In the genomic region with DNA sequence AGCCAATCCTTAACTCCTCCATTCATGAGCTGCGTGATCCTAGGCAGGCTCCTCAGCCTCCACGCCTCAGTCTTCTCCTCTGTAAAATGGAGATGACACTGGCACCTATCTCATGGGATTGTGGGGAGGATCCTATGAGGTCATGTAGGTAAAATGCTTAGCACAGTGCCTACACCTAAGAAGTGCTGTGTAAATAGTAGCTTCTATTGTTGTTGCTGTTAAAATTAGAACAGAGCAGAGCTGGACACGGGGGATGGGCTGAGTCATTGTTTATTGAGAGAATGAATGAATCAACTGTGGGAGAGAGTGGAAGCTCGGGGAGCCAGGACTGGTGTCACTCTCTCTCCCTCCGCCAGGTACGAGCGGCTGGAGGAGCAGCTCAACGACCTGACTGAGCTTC, we compare ENCODE assay signal across 11 cellular contexts. TPM values are rescaled to one million over a fixed set of nuclear protein-coding genes. Genes with fewer than 3 reads are reported as not detected.
DNase-seq lines count a peak whose midpoint lies in the region; ATAC-seq, FAIRE-seq and TF ChIP-seq lines count a peak whose summit lies in the region.
"Had no signal": no experiment of that assay in that cellular context is flagged by ENCODE, and none has a peak within 500 bp of the region (broad histone marks: within the 10 kb centered on the region; RNA-seq: fewer than 3 reads in every experiment).

No MANE protein-coding gene starts in this region.

- no peaks in the 10 kb centered on the region for H3K9me3 Mint-ChIP-seq in activated T-helper 17 cell treated with anti-CD3 and anti-CD28 coated beads, Interleukin-2, amount 50 U/mL, for 72 hours
- H3K9me3 Mint-ChIP-seq in T-cell = no peaks in the 10 kb centered on the region
- H3K9me3 Mint-ChIP-seq: neural crest cell had no signal

- H3K4me3 Mint-ChIP-seq in activated T-helper 17 cell treated with anti-CD3 and anti-CD28 coated beads, Interleukin-2, amount 50 U/mL, for 72 hours = no peak overlapping the region
- H3K4me3 Mint-ChIP-seq in T-cell = no peak overlapping the region
- H3K4me3 Mint-ChIP-seq: neural crest cell had no signal

- WGBS in right cardiac atrium = 67% methylated on average over 8 of the region's 8 CpGs
- WGBS in aorta, 2 donors = 50 to 61% methylated on average over 8 of the region's 8 CpGs

- no peak overlapping the region for H3K4me3 ChIP-seq in right atrium auricular region
- no peak overlapping the region for H3K4me3 ChIP-seq in right cardiac atrium (ENCODE audit: low read length)
- no peak overlapping the region for H3K4me3 ChIP-seq in aorta (ENCODE audit: low read length in 2 of 2)
- H3K4me3 ChIP-seq: tibial artery had no signal

- POLR2A ChIA-PET in T-cell (lab: Charles Lee) = interaction anchor here in 1 of 2 donors (0.6 kb wide), 1 partner anchor 11 kb away, joined by 3 read pairs; no protein-coding TSS in a partner anchor

- no peak for TF ChIP-seq CTCF in right atrium auricular region (IDR thresholded peaks at IDR 0.05)

- H3K4me1 Mint-ChIP-seq in activated T-helper 17 cell treated with anti-CD3 and anti-CD28 coated beads, Interleukin-2, amount 50 U/mL, for 72 hours = peaks cover 4% of the 10 kb centered on the region
- peaks cover 24 to 26% (median 25%) of the 10 kb centered on the region in 3 donors for H3K4me1 Mint-ChIP-seq in T-cell

- H3K9me3 ChIP-seq in right atrium auricular region = no peaks in the 10 kb centered on the region
- no peaks in the 10 kb centered on the region for H3K9me3 ChIP-seq in right cardiac atrium (ENCODE audit: control insufficient read depth, low read length)
- H3K9me3 ChIP-seq in aorta (ENCODE audit: control insufficient read depth, low read length) = no peaks in the 10 kb centered on the region
- H3K9me3 ChIP-seq: tibial artery had no signal

- CTCF ChIA-PET in T-cell (lab: Charles Lee) = interaction anchor here (0.5 to 8.4 kb wide), 7 partner anchors 18 to 1155 kb away, joined by 3 to 249 read pairs (median 4); a partner anchor contains a TSS

- intact Hi-C loops in Right ventricle myocardium superior (cut with DNase I) (no loop called here), right cardiac atrium (cut with DNase I) (loop anchor here in 1 of 4 donors (1.0 kb wide), 1 partner anchor 55 kb away; no protein-coding TSS in a partner anchor), aorta (cut with DNase I) (loop anchor here in 1 of 2 donors (10.0 kb wide), 1 partner anchor 164 kb away; no protein-coding TSS in a partner anchor)

- H3K27me3 Mint-ChIP-seq in activated T-helper 17 cell treated with anti-CD3 and anti-CD28 coated beads, Interleukin-2, amount 50 U/mL, for 72 hours = no peaks in the 10 kb centered on the region
- no peaks in the 10 kb centered on the region for H3K27me3 Mint-ChIP-seq in T-cell

- no peaks in the 10 kb centered on the region for H3K36me3 Mint-ChIP-seq in activated T-helper 17 cell treated with anti-CD3 and anti-CD28 coated beads, Interleukin-2, amount 50 U/mL, for 72 hours (ENCODE audit: low read depth)
- peaks cover 6% of the 10 kb centered on the region for H3K36me3 Mint-ChIP-seq in T-cell

- H3K27ac Mint-ChIP-seq in activated T-helper 17 cell treated with anti-CD3 and anti-CD28 coated beads, Interleukin-2, amount 50 U/mL, for 72 hours = peak overlapping the region; percentile 15
- no peak overlapping the region for H3K27ac Mint-ChIP-seq in T-cell

- peak; percentile 37 for ATAC-seq in Right ventricle myocardium superior (ENCODE audit: poor library complexity)
- peak; percentile 54 for ATAC-seq in activated T-helper 17 cell treated with anti-CD3 and anti-CD28 coated beads, Interleukin-2, amount 50 U/mL, for 72 hours (replicated peaks)
- no peak for ATAC-seq in right cardiac atrium
- no peak for ATAC-seq in aorta (ENCODE audit: low FRiP score)
- no peak for ATAC-seq in T-cell (replicated peaks in 1 of 4)
- no peak for ATAC-seq in HG03521 (IDR thresholded peaks at IDR 0.05; ENCODE audit: unreplicated experiment)

- no peak for DNase-seq in Right ventricle myocardium superior
- no peak for DNase-seq in right atrium auricular region (ENCODE audit: low spot score)
- no peak for DNase-seq in right cardiac atrium
- peak; percentile 66 for DNase-seq in urothelium cell line (ENCODE audit: low spot score)
- no peak for DNase-seq in aorta
- DNase-seq in T-cell = no peak
- DNase-seq: NCI-H524, tibial artery had no signal

- no peak overlapping the region for H3K27ac ChIP-seq in right atrium auricular region
- peak overlapping the region; percentile 5 for H3K27ac ChIP-seq in right cardiac atrium (ENCODE audit: low read length)
- no peak overlapping the region for H3K27ac ChIP-seq in aorta (ENCODE audit: low read depth in 1 of 2, low read length in 2 of 2)
- H3K27ac ChIP-seq: tibial artery had no signal

- H3K27me3 ChIP-seq in right atrium auricular region = no peaks in the 10 kb centered on the region
- H3K27me3 ChIP-seq in right cardiac atrium (ENCODE audit: control insufficient read depth, insufficient read depth) = no peaks in the 10 kb centered on the region
- H3K27me3 ChIP-seq in aorta (ENCODE audit: control insufficient read depth in 1 of 2, insufficient read depth in 2 of 2, low read length in 1 of 2) = no peaks in the 10 kb centered on the region
- H3K27me3 ChIP-seq: tibial artery had no signal

- peaks cover 0 to 22% of the 10 kb centered on the region in 2 donors for H3K4me1 ChIP-seq in right atrium auricular region
- peaks cover 10% of the 10 kb centered on the region for H3K4me1 ChIP-seq in right cardiac atrium (ENCODE audit: control insufficient read depth, insufficient read depth, low read length)
- H3K4me1 ChIP-seq in aorta (ENCODE audit: control insufficient read depth in 1 of 2, insufficient read depth in 2 of 2, low read length in 2 of 2) = peaks cover 0 to 2% of the 10 kb centered on the region in 2 donors

- H3K36me3 ChIP-seq in right atrium auricular region = peaks cover 11% of the 10 kb centered on the region
- no peaks in the 10 kb centered on the region for H3K36me3 ChIP-seq in aorta (ENCODE audit: control insufficient read depth in 1 of 2, insufficient read depth in 2 of 2, low read length in 1 of 2)

- no peak for FAIRE-seq in urothelium cell line (lab: Jason Lieb, UNC)

RNA-seq across cellular contexts. Expression of a gene that starts 43.0 kb away (rescaled TPM):
- total RNA-seq in Right ventricle myocardium superior (1.3 TPM), right atrium auricular region (10 to 100 TPM in 1 of 2 donors, 1 to 10 TPM in 1; 8.5 to 11.9 TPM), right cardiac atrium (10 to 100 TPM in 3 of 4 donors, 1 to 10 TPM in 1; 6.5 to 15.9 (median 13.2) TPM), aorta (1 to 10 TPM; 6.2 to 8.2 TPM), T-cell (1 to 10 TPM; 1.0 to 3.3 (median 1.8) TPM)
- 1 to 10 TPM; 2.6 to 3.5 TPM for total RNA-seq in activated T-helper 17 cell treated with anti-CD3 and anti-CD28 coated beads, Interleukin-2, amount 50 U/mL, for 72 hours
- polyA plus RNA-seq in right cardiac atrium (15.7 TPM), aorta (1 to 10 TPM in 1 of 2 donors, under 1 TPM in 1; 0.69 to 1.0 TPM)

RNA-seq across cellular contexts. Expression of a gene that starts 50.8 kb away (rescaled TPM):
- total RNA-seq in Right ventricle myocardium superior (1.2 TPM), right atrium auricular region (1 to 10 TPM in 1 of 2 donors, under 1 TPM in 1; 0.67 to 1.7 TPM), right cardiac atrium (1 to 10 TPM in 3 of 4 donors, under 1 TPM in 1; 0.50 to 1.6 (median 1.4) TPM), aorta (1 to 10 TPM; 1.7 to 2.5 TPM), T-cell (10 to 100 TPM; 15.0 to 38.7 (median 32.7) TPM)
- 1 to 10 TPM; 1.2 to 2.9 TPM for total RNA-seq in activated T-helper 17 cell treated with anti-CD3 and anti-CD28 coated beads, Interleukin-2, amount 50 U/mL, for 72 hours
- polyA plus RNA-seq in right cardiac atrium (0.86 TPM), aorta (1 to 10 TPM in 1 of 2 donors, under 1 TPM in 1; 0.49 to 3.0 TPM)

RNA-seq across cellular contexts. Expression of a gene that starts 59.3 kb away (rescaled TPM):
- 5.3 TPM for total RNA-seq in Right ventricle myocardium superior
- total RNA-seq in right atrium auricular region = 1 to 10 TPM; 6.7 to 8.9 TPM
- 1 to 10 TPM; 9.8 to 10.0 TPM for total RNA-seq in activated T-helper 17 cell treated with anti-CD3 and anti-CD28 coated beads, Interleukin-2, amount 50 U/mL, for 72 hours
- 10 to 100 TPM in 1 of 4 donors, 1 to 10 TPM in 3; 7.9 to 10.1 (median 8.6) TPM for total RNA-seq in right cardiac atrium
- 4.9 TPM for polyA plus RNA-seq in right cardiac atrium
- 10 to 100 TPM; 14.3 to 17.6 TPM for total RNA-seq in aorta
- 1 to 10 TPM; 4.3 to 5.3 TPM for polyA plus RNA-seq in aorta
- 10 to 100 TPM; 13.8 to 15.7 (median 14.7) TPM for total RNA-seq in T-cell

Comparison
In these comparisons a context has a peak if more than half of its experiments do, and no peak if none do; other contexts are left out.
1. ATAC-seq: peak in Right ventricle myocardium superior (single experiment) and activated T-helper 17 cell treated with anti-CD3 and anti-CD28 coated beads, Interleukin-2, amount 50 U/mL, for 72 hours (single experiment); none in right cardiac atrium (0 of 2), aorta (single experiment), T-cell (0 of 4) and HG03521 (single experiment).